Comparison of ENCODE assay signal across 1 cellular context in the genomic region with DNA sequence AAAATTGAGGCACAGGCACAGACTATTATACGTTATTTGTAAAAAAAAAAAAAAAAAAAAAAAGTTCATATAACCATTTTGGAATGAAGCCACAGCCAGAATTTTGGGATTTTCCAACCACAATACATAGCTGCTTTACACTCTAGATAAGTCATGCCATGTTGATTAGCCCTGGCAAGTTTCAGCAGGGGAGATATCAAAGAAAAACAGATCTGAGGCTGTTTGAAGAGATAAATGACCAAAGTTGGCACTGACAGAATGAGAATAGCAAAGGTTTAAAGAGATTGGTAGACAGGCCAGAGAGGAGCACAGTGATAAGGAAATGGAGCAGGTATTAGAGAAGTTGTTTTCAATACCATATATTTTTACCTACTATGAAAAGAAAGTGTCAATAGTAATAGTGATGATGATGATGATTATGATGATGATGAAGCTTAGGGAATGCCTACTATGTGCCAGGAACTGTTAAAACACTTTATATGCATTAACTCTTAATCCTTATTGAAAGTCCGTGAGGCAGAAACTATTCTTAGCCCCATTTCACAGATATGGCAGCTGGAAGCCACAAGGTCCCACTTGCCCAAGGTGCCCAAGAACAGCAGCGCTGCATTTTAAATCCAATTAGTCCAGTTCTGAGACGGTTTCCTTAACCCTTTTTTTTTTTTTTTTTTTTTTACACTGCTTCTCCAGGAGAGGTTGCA.
TF ChIP-seq lines count a peak whose summit lies in the region.

No MANE protein-coding gene starts in this region.

TF ChIP-seq in H1, 55 proteins besides CTCF, POLR2A, EP300 and RAD21 (continued from another document):
- TF ChIP-seq GTF2F1 (IDR thresholded peaks at IDR 0.05; ENCODE audit: borderline replicate concordance, low read depth, low read length) (no peak), CBX8 (IDR thresholded peaks at IDR 0.05; ENCODE audit: borderline replicate concordance, low read depth, low read length) (no peak), HDAC6 (IDR thresholded peaks at IDR 0.05; ENCODE audit: low read depth, low read length) (no peak), RNF2 (IDR thresholded peaks at IDR 0.05; ENCODE audit: borderline replicate concordance, low read depth, low read length, missing control alignments, poor library complexity, severe bottlenecking) (no peak), GABPA (IDR thresholded peaks at IDR 0.05; ENCODE audit: borderline replicate concordance, insufficient read depth, low read length) (no peak), SRF (IDR thresholded peaks at IDR 0.05; ENCODE audit: low read depth, low read length) (no peak)
